In genomic region chr3:161275919-161276318, GRCh38 we compare ENCODE assay signal across 21 cellular contexts. TPM values are rescaled to one million over a fixed set of nuclear protein-coding genes. Genes with fewer than 3 reads are reported as not detected.
DNase-seq lines count a peak whose midpoint lies in the region; ATAC-seq and TF ChIP-seq lines count a peak whose summit lies in the region.
"Had no signal": no experiment of that assay in that cellular context is flagged by ENCODE, and none has a peak within 500 bp of the region (broad histone marks: within the 10 kb centered on the region; RNA-seq: fewer than 3 reads in every experiment).

No MANE protein-coding gene starts in this region.

- H4K20me1 ChIP-seq in PC-3 (ENCODE audit: low read length) = no peaks in the 10 kb centered on the region

- H3F3A ChIP-seq in PC-3 (ENCODE audit: low read length, unreplicated experiment) = no peaks in the 10 kb centered on the region

- H3K27me3 ChIP-seq in PC-3 (ENCODE audit: low read length) (no peaks in the 10 kb centered on the region), MG63 (no peaks in the 10 kb centered on the region)

- H3K9me2 ChIP-seq in PC-3 (replicated peaks; ENCODE audit: low read length) = no peaks in the 10 kb centered on the region

- no peaks in the 10 kb centered on the region for H3K79me2 ChIP-seq in PC-3 (ENCODE audit: low read length)

- H3K27ac Mint-ChIP-seq in mesothelial cell of epicardium = no peak overlapping the region
- H3K27ac Mint-ChIP-seq in activated CD8-positive, alpha-beta T cell treated with anti-CD3 and anti-CD28 coated beads, Interleukin-2, amount 10 ng/mL, durations not matched to agents 7 days and 5 days = no peak overlapping the region
- H3K27ac Mint-ChIP-seq: activated naive CD4-positive, alpha-beta T cell treated with anti-CD3 and anti-CD28 coated beads, Interleukin-2, amount 10 ng/mL, durations not matched to agents 7 days and 5 days; natural killer cell had no signal

- CTCF ChIA-PET in PC-3 (lab: Charles Lee) = interaction anchor here (1.1 kb wide), 1 partner anchor 133 kb away, joined by 4 read pairs; no protein-coding TSS in a partner anchor
- CTCF ChIA-PET in activated CD8-positive, alpha-beta T cell treated with anti-CD3 and anti-CD28 coated beads, Interleukin-2, amount 10 ng/mL, durations not matched to agents 7 days and 5 days (lab: Charles Lee) = interaction anchor here (1.2 to 4.1 kb wide), 10 partner anchors 17 to 319 kb away, joined by 3 to 55 read pairs (median 10); no protein-coding TSS in a partner anchor

- H3K4me1 Mint-ChIP-seq in mesothelial cell of epicardium = peaks cover 8% of the 10 kb centered on the region
- peaks cover 11% of the 10 kb centered on the region for H3K4me1 Mint-ChIP-seq in activated CD8-positive, alpha-beta T cell treated with anti-CD3 and anti-CD28 coated beads, Interleukin-2, amount 10 ng/mL, durations not matched to agents 7 days and 5 days (ENCODE audit: low read depth)
- H3K4me1 Mint-ChIP-seq: activated naive CD4-positive, alpha-beta T cell treated with anti-CD3 and anti-CD28 coated beads, Interleukin-2, amount 10 ng/mL, durations not matched to agents 7 days and 5 days; natural killer cell had no signal

- TF ChIP-seq CTCF in PC-3 (conservative IDR thresholded peaks at IDR 0.05; ENCODE audit: low read depth, low read length) (no peak), mesothelial cell of epicardium (IDR thresholded peaks at IDR 0.05; ENCODE audit: unreplicated experiment) (no peak)

- H2AFZ ChIP-seq in PC-3 (ENCODE audit: low read length) = no peak overlapping the region

- H3K9me3 ChIP-seq in PC-3 (ENCODE audit: low read length) = no peaks in the 10 kb centered on the region
- peaks cover 20% of the 10 kb centered on the region for H3K9me3 ChIP-seq in MG63

- H3K9me3 Mint-ChIP-seq in mesothelial cell of epicardium = peaks cover 31% of the 10 kb centered on the region
- H3K9me3 Mint-ChIP-seq in activated CD8-positive, alpha-beta T cell treated with anti-CD3 and anti-CD28 coated beads, Interleukin-2, amount 10 ng/mL, durations not matched to agents 7 days and 5 days (ENCODE audit: insufficient read depth) = peaks cover 18% of the 10 kb centered on the region

- POLR2A ChIA-PET in PC-3 (lab: Charles Lee; ENCODE audit: unreplicated experiment) = interaction anchor here (0.6 kb wide), 1 partner anchor 41 kb away, joined by 4 read pairs; no protein-coding TSS in a partner anchor
- POLR2A ChIA-PET in activated CD8-positive, alpha-beta T cell treated with anti-CD3 and anti-CD28 coated beads, Interleukin-2, amount 10 ng/mL, durations not matched to agents 7 days and 5 days (lab: Charles Lee) = no interaction called here

- ATAC-seq in PC-3 (no peak), Right ventricle myocardium superior (ENCODE audit: poor library complexity) (no peak)
- no peak for ATAC-seq in activated CD8-positive, alpha-beta T cell treated with anti-CD3 and anti-CD28 coated beads, Interleukin-2, amount 10 ng/mL, durations not matched to agents 7 days and 5 days
- ATAC-seq: GM12878, left ventricle myocardium superior, natural killer cell, Panc1, SK-N-SH treated with all-trans-retinoic acid at 6 μM for 48 hours had no signal

- H3K9ac ChIP-seq in PC-3 (ENCODE audit: low read length) = no peak overlapping the region

- H3K4me3 Mint-ChIP-seq in mesothelial cell of epicardium = no peak overlapping the region
- no peak overlapping the region for H3K4me3 Mint-ChIP-seq in activated CD8-positive, alpha-beta T cell treated with anti-CD3 and anti-CD28 coated beads, Interleukin-2, amount 10 ng/mL, durations not matched to agents 7 days and 5 days
- H3K4me3 Mint-ChIP-seq: activated naive CD4-positive, alpha-beta T cell treated with anti-CD3 and anti-CD28 coated beads, Interleukin-2, amount 10 ng/mL, durations not matched to agents 7 days and 5 days; natural killer cell had no signal

- H3K4me3 ChIP-seq in PC-3 (ENCODE audit: low read length) (no peak overlapping the region), MG63 (no peak overlapping the region)
- H3K4me3 ChIP-seq: GM12878, smooth muscle cell had no signal

- peaks cover 20% of the 10 kb centered on the region for H3K4me1 ChIP-seq in PC-3 (ENCODE audit: insufficient read depth, low read length)

- DNase-seq in HT-29 (ENCODE audit: low spot score) = peak; percentile 37
- peak; percentile 99 for DNase-seq in NCI-H2107 treated with DMSO at 0.1 percent for 48 hours (lab: John Stamatoyannopoulos, UW; ENCODE audit: unreplicated experiment)
- peak; percentile 16 for DNase-seq in PC-3
- peak; percentile 22 for DNase-seq in myocyte (ENCODE audit: low read depth)
- no peak for DNase-seq in mesothelial cell of epicardium (ENCODE audit: low spot score in 2 of 2, unreplicated experiment in 2 of 2)
- DNase-seq in Right ventricle myocardium superior = no peak
- no peak for DNase-seq in activated CD8-positive, alpha-beta T cell treated with anti-CD3 and anti-CD28 coated beads, Interleukin-2, amount 10 ng/mL, durations not matched to agents 7 days and 5 days
- no peak for DNase-seq in MG63
- DNase-seq: activated CD4-positive, alpha-beta T cell treated with anti-CD3 and anti-CD28 coated beads, Interleukin-2, amount 50 U/mL, for 1 hour; activated naive CD4-positive, alpha-beta T cell treated with anti-CD3 and anti-CD28 coated beads, Interleukin-2, amount 10 ng/mL, durations not matched to agents 7 days and 5 days; cortex of kidney; GDM1; left ventricle myocardium superior; MM.1S; natural killer cell; NCI-H774; posterior cingulate gyrus had no signal

- intact Hi-C loops in PC-3 (cut with micrococcal nuclease) = no loop called here
- intact Hi-C loops in Right ventricle myocardium superior (cut with DNase I) = loop anchor here (5.0 kb wide), 1 partner anchor 146 kb away; no protein-coding TSS in a partner anchor

- H3K27me3 Mint-ChIP-seq in mesothelial cell of epicardium (ENCODE audit: low read depth) = no peaks in the 10 kb centered on the region
- peaks cover 2% of the 10 kb centered on the region for H3K27me3 Mint-ChIP-seq in activated CD8-positive, alpha-beta T cell treated with anti-CD3 and anti-CD28 coated beads, Interleukin-2, amount 10 ng/mL, durations not matched to agents 7 days and 5 days (ENCODE audit: low read depth)
- H3K27me3 Mint-ChIP-seq: activated naive CD4-positive, alpha-beta T cell treated with anti-CD3 and anti-CD28 coated beads, Interleukin-2, amount 10 ng/mL, durations not matched to agents 7 days and 5 days had no signal

- H3K27ac ChIP-seq in PC-3 (ENCODE audit: low read length) = no peak overlapping the region

- BruUV-seq in PC-3 (replicated peaks; lab: Mats Ljungman, UMichigan) = no TSS peak

- H3K36me3 ChIP-seq in PC-3 (ENCODE audit: low read depth, low read length) (peaks cover 9% of the 10 kb centered on the region; the same call in 1 of the 2 replicates), MG63 (peaks cover 49% of the 10 kb centered on the region)

- H3K4me2 ChIP-seq in PC-3 (ENCODE audit: low read length) = no peak overlapping the region
- H3K4me2 ChIP-seq: smooth muscle cell had no signal

- peaks cover 27% of the 10 kb centered on the region for H3K36me3 Mint-ChIP-seq in mesothelial cell of epicardium
- H3K36me3 Mint-ChIP-seq in activated CD8-positive, alpha-beta T cell treated with anti-CD3 and anti-CD28 coated beads, Interleukin-2, amount 10 ng/mL, durations not matched to agents 7 days and 5 days (ENCODE audit: low read depth) = peaks cover 2% of the 10 kb centered on the region

RNA-seq across cellular contexts. Expression of gene NMD3, which starts 54.8 kb away (rescaled TPM):
- total RNA-seq in HT-29 (2014; rRNA removed; shearing (Covaris generic)) = 29.3 and 30.9 TPM in 2 replicates
- total RNA-seq in PC-3 (2014; rRNA removed) = 65.3 and 72.6 TPM in 2 replicates
- 38.0 and 38.6 TPM in 2 replicates for total RNA-seq in myocyte
- 19.3 TPM for polyA plus RNA-seq in myocyte (2012)
- total RNA-seq in mesothelial cell of epicardium = 51.1 to 54.2 TPM (median 53.9 TPM) in 3 replicates
- total RNA-seq in Right ventricle myocardium superior = 47.4 TPM
- total RNA-seq in activated CD8-positive, alpha-beta T cell treated with anti-CD3 and anti-CD28 coated beads, Interleukin-2, amount 10 ng/mL, durations not matched to agents 7 days and 5 days = 10 to 100 TPM; 43.4 to 44.6 TPM
- total RNA-seq in MG63 (2014; rRNA removed; shearing (Covaris generic); ENCODE audit: low replicate concordance) = 52.0 and 72.4 TPM in 2 replicates

Comparison
In these comparisons a context has a peak if more than half of its experiments do, and no peak if none do; other contexts are left out.
1. DNase-seq: peak in HT-29 (single experiment), NCI-H2107 treated with DMSO at 0.1 percent for 48 hours (single experiment), PC-3 (single experiment) and myocyte (single experiment); none in mesothelial cell of epicardium (0 of 2), Right ventricle myocardium superior (single experiment), activated CD8-positive, alpha-beta T cell treated with anti-CD3 and anti-CD28 coated beads, Interleukin-2, amount 10 ng/mL, durations not matched to agents 7 days and 5 days (single experiment) and MG63 (single experiment).